Comparison of ENCODE assay signal across 12 cellular contexts in genomic region chr3:60594025-60594424, GRCh38.
A peak's percentile ranks its signal among the peaks of the same experiment; 100 is the strongest.
DNase-seq lines count a peak whose midpoint lies in the region; ATAC-seq and TF ChIP-seq lines count a peak whose summit lies in the region.
"Had no signal": no experiment of that assay in that cellular context is flagged by ENCODE, and none has a peak within 500 bp of the region (broad histone marks: within the 10 kb centered on the region; RNA-seq: fewer than 3 reads in every experiment).

No MANE protein-coding gene starts in this region.

- no peaks in the 10 kb centered on the region for H3K9me3 ChIP-seq in lower lobe of right lung
- H3K9me3 ChIP-seq in uterus: no peaks in the 10 kb centered on the region

- peaks cover 0 to 5% (median 0%) of the 10 kb centered on the region in 45 donors for H3K27me3 ChIP-seq in dorsolateral prefrontal cortex
- H3K27me3 ChIP-seq in lower lobe of right lung (ENCODE audit: low read depth): no peaks in the 10 kb centered on the region
- no peaks in the 10 kb centered on the region for H3K27me3 ChIP-seq in uterus

- H3K4me3 ChIP-seq in dorsolateral prefrontal cortex: no peak overlapping the region
- no peak overlapping the region for H3K4me3 ChIP-seq in lower lobe of right lung
- H3K4me3 ChIP-seq in uterus: no peak overlapping the region

- H3K4me1 ChIP-seq in lower lobe of right lung (peaks cover 5% of the 10 kb centered on the region), uterus (no peaks in the 10 kb centered on the region)

- peak; percentile 41 for DNase-seq in NCI-H748 (lab: John Stamatoyannopoulos, UW; ENCODE audit: unreplicated experiment)
- no peak for DNase-seq in NCI-H748 treated with DMSO at 0.1 percent for 48 hours (lab: John Stamatoyannopoulos, UW)
- DNase-seq in dorsolateral prefrontal cortex: peak in 6 of 10 donors; percentile 11 to 54 (median 34)
- DNase-seq in lower lobe of right lung: peak; percentile 77
- peak; percentile 33 to 67 for DNase-seq in uterus
- DNase-seq in amniotic stem cell (lab: John Stamatoyannopoulos, UW): no peak
- DNase-seq: activated T-cell treated with anti-CD3 and anti-CD28 coated beads, Interleukin-2, amount 50 U/mL, for 24 hours; NCI-H526; stimulated activated CD8-positive, alpha-beta memory T cell treated with anti-CD3 and anti-CD28 coated beads, Interleukin-4, amount 100 ng/mL, for 48 hours; T-helper 9 cell had no signal

- peak; percentile 56 to 81 for ATAC-seq in lower lobe of right lung
- ATAC-seq in GM21515 (IDR thresholded peaks at IDR 0.05; ENCODE audit: unreplicated experiment): no peak
- ATAC-seq in HG03280 (IDR thresholded peaks at IDR 0.05; ENCODE audit: unreplicated experiment): no peak

- TF ChIP-seq POLR2A in uterus (IDR thresholded peaks at IDR 0.05): no peak

- TF ChIP-seq CTCF in dorsolateral prefrontal cortex (IDR thresholded peaks at IDR 0.05 in 54 of 56, conservative IDR thresholded peaks at IDR 0.05 in 2 of 56; ENCODE audit: low read depth in 1 of 56, partially characterized antibody in 56 of 56) (no peak), lower lobe of right lung (IDR thresholded peaks at IDR 0.05) (no peak), uterus (IDR thresholded peaks at IDR 0.05) (no peak)

- H3K27ac ChIP-seq in dorsolateral prefrontal cortex: no peak overlapping the region
- no peak overlapping the region for H3K27ac ChIP-seq in lower lobe of right lung
- H3K27ac ChIP-seq in uterus: no peak overlapping the region

- intact Hi-C loops in dorsolateral prefrontal cortex (cut with DNase I) (no loop called here), lower lobe of right lung (cut with DNase I) (no loop called here), uterus (cut with DNase I; ENCODE audit: low total_unique reads) (no loop called here)

- H3K36me3 ChIP-seq in lower lobe of right lung (no peaks in the 10 kb centered on the region), uterus (no peaks in the 10 kb centered on the region)

Comparison
In these comparisons a context has a peak if more than half of its experiments do, and no peak if none do; other contexts are left out.
1. DNase-seq: peak in NCI-H748 (single experiment), dorsolateral prefrontal cortex (6 of 10), lower lobe of right lung (single experiment) and uterus (2 of 2); none in NCI-H748 treated with DMSO at 0.1 percent for 48 hours (single experiment) and amniotic stem cell (single experiment).
2. ATAC-seq: peak in lower lobe of right lung (2 of 2); none in GM21515 (single experiment) and HG03280 (single experiment).